8 cellular contexts compared by ENCODE assay signal in the genomic region with DNA sequence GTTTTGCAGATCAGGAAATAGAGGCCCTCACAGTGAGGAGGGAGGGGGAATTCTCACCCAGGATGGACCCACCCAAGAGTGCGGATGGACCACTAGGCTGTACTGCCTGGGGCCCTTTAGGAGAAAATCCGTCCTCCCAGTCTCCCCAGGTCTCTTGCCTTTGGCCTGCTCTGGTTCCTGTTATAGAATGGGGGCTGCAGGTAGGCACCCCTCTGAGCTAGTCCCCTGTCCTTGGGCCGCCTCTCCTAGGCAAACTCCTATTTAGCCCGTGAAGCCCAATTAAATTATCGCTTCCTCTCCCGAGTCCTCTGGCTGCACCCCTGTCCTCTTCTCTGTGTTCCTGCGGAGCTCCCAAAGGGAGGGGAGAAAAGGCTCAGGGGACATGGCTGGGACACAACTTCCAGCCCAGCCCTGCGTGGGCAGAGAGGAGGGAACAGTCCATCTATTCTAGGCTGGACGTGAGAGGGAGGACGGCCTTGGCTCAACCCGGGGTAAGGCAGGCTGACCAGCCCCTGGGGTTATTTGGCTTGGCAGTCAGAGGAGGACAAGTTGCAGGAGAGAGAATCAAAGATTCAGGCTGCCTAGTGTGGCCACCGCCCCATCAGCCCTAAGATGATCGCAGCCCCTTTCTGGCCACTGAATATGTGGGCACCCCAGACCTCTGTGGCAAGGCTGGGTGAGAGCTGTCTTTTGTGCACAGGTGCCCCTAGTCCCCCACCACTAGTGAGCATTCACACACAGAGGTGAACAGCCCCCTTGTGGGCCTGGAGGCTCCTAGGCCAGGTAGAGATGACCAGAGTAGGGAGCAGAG.
DNase-seq lines count a peak whose midpoint lies in the region; ATAC-seq and TF ChIP-seq lines count a peak whose summit lies in the region.

No MANE protein-coding gene starts in this region.

- H3K27ac ChIP-seq in cardiac muscle cell, result peak overlapping the region; percentile 72
- peak overlapping the region; percentile 99 for H3K27ac ChIP-seq in rectal smooth muscle tissue (ENCODE audit: low read depth, low read length)

- H3K4me1 Mint-ChIP-seq in Calu3 (ENCODE audit: low read depth, unreplicated experiment), result peaks cover 62% of the 10 kb centered on the region
- H3K4me1 Mint-ChIP-seq in activated T-helper 17 cell treated with anti-CD3 and anti-CD28 coated beads, Interleukin-2, amount 50 U/mL, for 72 hours, result peaks cover 38% of the 10 kb centered on the region

- H3K9me3 ChIP-seq in cardiac muscle cell (ENCODE audit: low read depth), result no peaks in the 10 kb centered on the region

- no peaks in the 10 kb centered on the region for H3K9me3 Mint-ChIP-seq in Calu3 (ENCODE audit: low read depth, unreplicated experiment)
- H3K9me3 Mint-ChIP-seq in activated T-helper 17 cell treated with anti-CD3 and anti-CD28 coated beads, Interleukin-2, amount 50 U/mL, for 72 hours, result no peaks in the 10 kb centered on the region

- H3K4me3 ChIP-seq in cardiac muscle cell (no peak overlapping the region), rectal smooth muscle tissue (ENCODE audit: low read length) (no peak overlapping the region)

- no peaks in the 10 kb centered on the region for H3K27me3 ChIP-seq in cardiac muscle cell
- no peaks in the 10 kb centered on the region for H3K27me3 ChIP-seq in rectal smooth muscle tissue (ENCODE audit: control insufficient read depth, insufficient read depth, low read length)

- peaks cover 77% of the 10 kb centered on the region for H3K36me3 Mint-ChIP-seq in Calu3 (ENCODE audit: insufficient read depth, unreplicated experiment)
- peaks cover 44% of the 10 kb centered on the region for H3K36me3 Mint-ChIP-seq in activated T-helper 17 cell treated with anti-CD3 and anti-CD28 coated beads, Interleukin-2, amount 50 U/mL, for 72 hours (ENCODE audit: low read depth)

- CTCF ChIA-PET in Calu3 (lab: Charles Lee), result interaction anchor here (1.0 kb wide), 1 partner anchor 123 kb away, joined by 5 read pairs; no protein-coding TSS in a partner anchor

- peaks cover 36% of the 10 kb centered on the region for H3K4me1 ChIP-seq in cardiac muscle cell (ENCODE audit: low read depth)
- peaks cover 67% of the 10 kb centered on the region for H3K4me1 ChIP-seq in rectal smooth muscle tissue (ENCODE audit: control insufficient read depth, insufficient read depth, low read length)

- H3K4me3 Mint-ChIP-seq in Calu3 (ENCODE audit: low read depth, unreplicated experiment), result peak overlapping the region; percentile 59
- H3K4me3 Mint-ChIP-seq in activated T-helper 17 cell treated with anti-CD3 and anti-CD28 coated beads, Interleukin-2, amount 50 U/mL, for 72 hours, result peak overlapping the region; percentile 86

- peak; percentile 43 for DNase-seq in Calu3
- DNase-seq in cardiac muscle cell (ENCODE audit: low read depth in 1 of 2, low spot score in 1 of 2), result peak in 1 of 2 donors; percentile 76
- DNase-seq in NOMO-1 treated with DMSO at 0.1 percent for 48 hours (lab: John Stamatoyannopoulos, UW; ENCODE audit: unreplicated experiment), result no peak
- DNase-seq in NCI-H1694 treated with DMSO at 0.1 percent for 48 hours (lab: John Stamatoyannopoulos, UW), result no peak
- no peak for DNase-seq in stimulated activated CD4-positive, alpha-beta T cell treated with anti-CD3 and anti-CD28 coated beads, Interleukin-12 subunit alpha, Interleukin-12 subunit beta, amount 100 ng/mL, for 4 hours
- no peak for DNase-seq in DMS153 treated with DMSO at 0.1 percent for 48 hours (lab: John Stamatoyannopoulos, UW; ENCODE audit: unreplicated experiment)

- TF ChIP-seq CTCF in Calu3 (IDR thresholded peaks at IDR 0.05; ENCODE audit: unreplicated experiment), result no peak
- no peak for TF ChIP-seq CTCF in cardiac muscle cell (IDR thresholded peaks at IDR 0.05; ENCODE audit: low read depth, low read length)

- no peak for ATAC-seq in activated T-helper 17 cell treated with anti-CD3 and anti-CD28 coated beads, Interleukin-2, amount 50 U/mL, for 72 hours (replicated peaks)

- no peaks in the 10 kb centered on the region for H3K27me3 Mint-ChIP-seq in Calu3 (ENCODE audit: unreplicated experiment)
- H3K27me3 Mint-ChIP-seq in activated T-helper 17 cell treated with anti-CD3 and anti-CD28 coated beads, Interleukin-2, amount 50 U/mL, for 72 hours, result no peaks in the 10 kb centered on the region

- H3K9ac ChIP-seq in rectal smooth muscle tissue (ENCODE audit: low read length), result no peak overlapping the region

- H3K27ac Mint-ChIP-seq in Calu3 (ENCODE audit: unreplicated experiment), result peak overlapping the region; percentile 98
- peak overlapping the region; percentile 91 for H3K27ac Mint-ChIP-seq in activated T-helper 17 cell treated with anti-CD3 and anti-CD28 coated beads, Interleukin-2, amount 50 U/mL, for 72 hours

- H3K36me3 ChIP-seq in cardiac muscle cell (no peaks in the 10 kb centered on the region), rectal smooth muscle tissue (ENCODE audit: control insufficient read depth, insufficient read depth, low read length) (no peaks in the 10 kb centered on the region)

- no TSS peak for BruUV-seq in Calu3 (replicated peaks; lab: Mats Ljungman, UMichigan)

- intact Hi-C loops in Calu3 (cut with micrococcal nuclease; ENCODE audit: unreplicated experiment), result loop anchor here (5.0 to 10.0 kb wide), 4 partner anchors 72 to 344 kb away; partner anchors contain the start of gene IER5L
